ENCODE assay signal across 17 cellular contexts in genomic region chr18:6557470-6558245, GRCh38.
DNase-seq lines count a peak whose midpoint lies in the region; ATAC-seq and TF ChIP-seq lines count a peak whose summit lies in the region.
"Had no signal": no experiment of that assay in that cellular context is flagged by ENCODE, and none has a peak within 500 bp of the region (broad histone marks: within the 10 kb centered on the region; RNA-seq: fewer than 3 reads in every experiment).

No MANE protein-coding gene starts in this region.

- no peaks in the 10 kb centered on the region for H3K27me3 ChIP-seq in iPS-20b (ENCODE audit: insufficient read depth, low read length)
- H3K27me3 ChIP-seq: ascending aorta had no signal

- no peaks in the 10 kb centered on the region for H3K36me3 ChIP-seq in iPS-20b (ENCODE audit: insufficient read depth, low read depth, low read length)
- H3K36me3 ChIP-seq: ascending aorta, lower lobe of right lung had no signal

- CTCF ChIA-PET in WTC11 (lab: Charles Lee), result interaction anchor here (0.7 kb wide), 1 partner anchor 620 kb away, joined by 3 read pairs; no protein-coding TSS in a partner anchor
- CTCF ChIA-PET in activated naive CD4-positive, alpha-beta T cell treated with anti-CD3 and anti-CD28 coated beads, Interleukin-2, amount 10 ng/mL, durations not matched to agents 7 days and 5 days (lab: Charles Lee), result no interaction called here

- no peak overlapping the region for H3K4me3 ChIP-seq in HFF-Myc (replicated peaks; ENCODE audit: low read depth, low read length)
- H3K4me3 ChIP-seq in iPS-20b (ENCODE audit: low read length), result no peak overlapping the region; the same call in 1 of the 2 replicates
- H3K4me3 ChIP-seq: ascending aorta, lower lobe of right lung had no signal

- no peak overlapping the region for H3K4me3 Mint-ChIP-seq in WTC11
- no peak overlapping the region for H3K4me3 Mint-ChIP-seq in activated naive CD4-positive, alpha-beta T cell treated with anti-CD3 and anti-CD28 coated beads, Interleukin-2, amount 10 ng/mL, durations not matched to agents 7 days and 5 days
- H3K4me3 Mint-ChIP-seq: activated B cell treated with CpG ODN at 0.5 μM for 24 hours; dendritic cell treated with granulocyte-macrophage colony-stimulating factor and Interleukin-4, amounts not matched to agents 40 ng/mL and 50 ng/mL, for 4 days; natural killer cell treated with Interleukin-12 subunit alpha and Interleukin-12 subunit beta and Interleukin-15 and Interleukin-18, amount 100 ng/mL, for 72 hours; T-helper 1 cell treated with Interleukin-12 subunit alpha and Interleukin-12 subunit beta and Interleukin-4 antibody, amounts not matched to agents 30 μg/mL and 1 μg/mL, for 36 hours had no signal

- no peak for TF ChIP-seq CTCF in HFF-Myc (IDR thresholded peaks at IDR 0.05; ENCODE audit: low read depth, low read length, missing control alignments)
- TF ChIP-seq CTCF in WTC11 (IDR thresholded peaks at IDR 0.05), result no peak

- H3K27ac Mint-ChIP-seq in WTC11, result no peak overlapping the region
- no peak overlapping the region for H3K27ac Mint-ChIP-seq in activated naive CD4-positive, alpha-beta T cell treated with anti-CD3 and anti-CD28 coated beads, Interleukin-2, amount 10 ng/mL, durations not matched to agents 7 days and 5 days
- H3K27ac Mint-ChIP-seq: activated B cell treated with CpG ODN at 0.5 μM for 24 hours; dendritic cell treated with granulocyte-macrophage colony-stimulating factor and Interleukin-4, amounts not matched to agents 40 ng/mL and 50 ng/mL, for 4 days; natural killer cell treated with Interleukin-12 subunit alpha and Interleukin-12 subunit beta and Interleukin-15 and Interleukin-18, amount 100 ng/mL, for 72 hours; T-helper 1 cell treated with Interleukin-12 subunit alpha and Interleukin-12 subunit beta and Interleukin-4 antibody, amounts not matched to agents 30 μg/mL and 1 μg/mL, for 36 hours had no signal

- in situ Hi-C loops in KBM-7 (cut with MboI; ENCODE audit: low pct_unique_long_range_greater_than_20kb, low sequenced_read_pairs), result no loop called here

- ATAC-seq in WTC11, result peak; percentile 81
- ATAC-seq: lower lobe of right lung; natural killer cell treated with Interleukin-12 subunit alpha and Interleukin-12 subunit beta and Interleukin-15 and Interleukin-18, amount 100 ng/mL, for 72 hours had no signal

- no peaks in the 10 kb centered on the region for H3K27me3 Mint-ChIP-seq in WTC11 (ENCODE audit: low read depth)
- no peaks in the 10 kb centered on the region for H3K27me3 Mint-ChIP-seq in activated naive CD4-positive, alpha-beta T cell treated with anti-CD3 and anti-CD28 coated beads, Interleukin-2, amount 10 ng/mL, durations not matched to agents 7 days and 5 days
- H3K27me3 Mint-ChIP-seq: activated B cell treated with CpG ODN at 0.5 μM for 24 hours had no signal

- H3K36me3 Mint-ChIP-seq in WTC11, result peaks cover 3% of the 10 kb centered on the region; the same call in 1 of the 2 replicates
- no peaks in the 10 kb centered on the region for H3K36me3 Mint-ChIP-seq in activated naive CD4-positive, alpha-beta T cell treated with anti-CD3 and anti-CD28 coated beads, Interleukin-2, amount 10 ng/mL, durations not matched to agents 7 days and 5 days
- H3K36me3 Mint-ChIP-seq: natural killer cell treated with Interleukin-12 subunit alpha and Interleukin-12 subunit beta and Interleukin-15 and Interleukin-18, amount 100 ng/mL, for 72 hours had no signal

- POLR2A ChIA-PET in WTC11 (lab: Charles Lee), result interaction anchor here (0.6 kb wide), 1 partner anchor 328 kb away, joined by 3 read pairs; no protein-coding TSS in a partner anchor

- H3K4me1 Mint-ChIP-seq in WTC11, result peaks cover 31% of the 10 kb centered on the region
- no peaks in the 10 kb centered on the region for H3K4me1 Mint-ChIP-seq in activated naive CD4-positive, alpha-beta T cell treated with anti-CD3 and anti-CD28 coated beads, Interleukin-2, amount 10 ng/mL, durations not matched to agents 7 days and 5 days
- H3K4me1 Mint-ChIP-seq: activated B cell treated with CpG ODN at 0.5 μM for 24 hours had no signal

- H3K4me1 ChIP-seq in iPS-20b (ENCODE audit: insufficient read depth, low read length), result peaks cover 18% of the 10 kb centered on the region
- H3K4me1 ChIP-seq: ascending aorta had no signal

- H3K9ac ChIP-seq in iPS-20b (ENCODE audit: low read depth, low read length), result peak overlapping the region; percentile 40; the same call in 1 of the 2 replicates

- DNase-seq in HFF-Myc (ENCODE audit: extremely low read depth, low read depth), result peak; percentile 54
- DNase-seq in WTC11 (ENCODE audit: low spot score), result no peak
- peak; percentile 60 for DNase-seq in smooth muscle cell of the brain vasculature (ENCODE audit: low read depth, low spot score)
- DNase-seq in Ammon's horn (ENCODE audit: low spot score), result no peak
- DNase-seq in KBM-7, result no peak
- DNase-seq in activated naive CD4-positive, alpha-beta T cell treated with anti-CD3 and anti-CD28 coated beads, Interleukin-2, amount 10 ng/mL, durations not matched to agents 7 days and 5 days, result no peak
- DNase-seq: activated B cell treated with CpG ODN at 0.5 μM for 24 hours; activated effector memory CD4-positive, alpha-beta T cell treated with Interleukin-2 at 50 U/mL for 16 hours; lower lobe of right lung; NCI-H187 treated with DMSO at 0.1 percent for 48 hours; stimulated activated CD4-positive, alpha-beta T cell treated with anti-CD3 and anti-CD28 coated beads, Interleukin-2, amount 100 ng/mL, for 24 hours had no signal

- no peak overlapping the region for H3K27ac ChIP-seq in iPS-20b (ENCODE audit: low read length)
- H3K27ac ChIP-seq: ascending aorta, C4-2B, lower lobe of right lung had no signal

- no peaks in the 10 kb centered on the region for H3K9me3 ChIP-seq in iPS-20b (ENCODE audit: insufficient read depth, low read depth, low read length)
- H3K9me3 ChIP-seq: ascending aorta, lower lobe of right lung had no signal

- peaks cover 7% of the 10 kb centered on the region for H3K9me3 Mint-ChIP-seq in WTC11
- no peaks in the 10 kb centered on the region for H3K9me3 Mint-ChIP-seq in activated naive CD4-positive, alpha-beta T cell treated with anti-CD3 and anti-CD28 coated beads, Interleukin-2, amount 10 ng/mL, durations not matched to agents 7 days and 5 days
- H3K9me3 Mint-ChIP-seq: activated B cell treated with CpG ODN at 0.5 μM for 24 hours; dendritic cell treated with granulocyte-macrophage colony-stimulating factor and Interleukin-4, amounts not matched to agents 40 ng/mL and 50 ng/mL, for 4 days; natural killer cell treated with Interleukin-12 subunit alpha and Interleukin-12 subunit beta and Interleukin-15 and Interleukin-18, amount 100 ng/mL, for 72 hours; T-helper 1 cell treated with Interleukin-12 subunit alpha and Interleukin-12 subunit beta and Interleukin-4 antibody, amounts not matched to agents 30 μg/mL and 1 μg/mL, for 36 hours had no signal

TF ChIP-seq in WTC11, 78 proteins besides CTCF, POLR2A, EP300 and RAD21:
- peak; percentile 68 for TF ChIP-seq ZNF423 (CRISPR knock-in tag; IDR thresholded peaks at IDR 0.05)
- TF ChIP-seq, protein P1, sequence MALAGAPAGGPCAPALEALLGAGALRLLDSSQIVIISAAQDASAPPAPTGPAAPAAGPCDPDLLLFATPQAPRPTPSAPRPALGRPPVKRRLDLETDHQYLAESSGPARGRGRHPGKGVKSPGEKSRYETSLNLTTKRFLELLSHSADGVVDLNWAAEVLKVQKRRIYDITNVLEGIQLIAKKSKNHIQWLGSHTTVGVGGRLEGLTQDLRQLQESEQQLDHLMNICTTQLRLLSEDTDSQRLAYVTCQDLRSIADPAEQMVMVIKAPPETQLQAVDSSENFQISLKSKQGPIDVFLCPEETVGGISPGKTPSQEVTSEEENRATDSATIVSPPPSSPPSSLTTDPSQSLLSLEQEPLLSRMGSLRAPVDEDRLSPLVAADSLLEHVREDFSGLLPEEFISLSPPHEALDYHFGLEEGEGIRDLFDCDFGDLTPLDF (CRISPR knock-in tag; IDR thresholded peaks at IDR 0.05), result no peak

Comparison
In these comparisons a context has a peak if more than half of its experiments do, and no peak if none do; other contexts are left out.
1. DNase-seq: peak in HFF-Myc (single experiment) and smooth muscle cell of the brain vasculature (single experiment); none in WTC11 (single experiment), Ammon's horn (single experiment), KBM-7 (single experiment) and activated naive CD4-positive, alpha-beta T cell treated with anti-CD3 and anti-CD28 coated beads, Interleukin-2, amount 10 ng/mL, durations not matched to agents 7 days and 5 days (single experiment).